Comparison of ENCODE assay signal across 1 cellular context in the genomic region with DNA sequence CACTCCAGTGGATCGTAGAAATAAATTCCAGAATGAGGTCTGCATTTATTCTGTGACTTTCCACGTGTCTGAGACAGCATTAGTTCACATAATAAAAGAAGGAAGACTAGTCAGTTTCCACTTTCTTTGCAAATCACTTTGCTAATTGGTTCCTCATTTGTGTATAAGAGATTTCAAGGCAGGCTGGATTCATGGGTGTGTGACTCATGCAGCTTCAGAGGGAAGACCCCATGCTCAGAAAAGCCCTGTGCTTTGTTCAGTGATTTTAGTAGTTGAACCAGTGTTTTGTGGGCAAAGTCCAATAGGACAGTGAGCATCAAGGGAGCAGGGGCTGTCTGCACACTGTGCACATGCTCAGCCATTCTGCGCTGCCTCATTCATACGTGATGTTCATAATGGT.
TF ChIP-seq lines count a peak whose summit lies in the region.

No MANE protein-coding gene starts in this region.

TF ChIP-seq in GM12878, 131 proteins besides CTCF, POLR2A, EP300 and RAD21:
- TF ChIP-seq, protein P1, sequence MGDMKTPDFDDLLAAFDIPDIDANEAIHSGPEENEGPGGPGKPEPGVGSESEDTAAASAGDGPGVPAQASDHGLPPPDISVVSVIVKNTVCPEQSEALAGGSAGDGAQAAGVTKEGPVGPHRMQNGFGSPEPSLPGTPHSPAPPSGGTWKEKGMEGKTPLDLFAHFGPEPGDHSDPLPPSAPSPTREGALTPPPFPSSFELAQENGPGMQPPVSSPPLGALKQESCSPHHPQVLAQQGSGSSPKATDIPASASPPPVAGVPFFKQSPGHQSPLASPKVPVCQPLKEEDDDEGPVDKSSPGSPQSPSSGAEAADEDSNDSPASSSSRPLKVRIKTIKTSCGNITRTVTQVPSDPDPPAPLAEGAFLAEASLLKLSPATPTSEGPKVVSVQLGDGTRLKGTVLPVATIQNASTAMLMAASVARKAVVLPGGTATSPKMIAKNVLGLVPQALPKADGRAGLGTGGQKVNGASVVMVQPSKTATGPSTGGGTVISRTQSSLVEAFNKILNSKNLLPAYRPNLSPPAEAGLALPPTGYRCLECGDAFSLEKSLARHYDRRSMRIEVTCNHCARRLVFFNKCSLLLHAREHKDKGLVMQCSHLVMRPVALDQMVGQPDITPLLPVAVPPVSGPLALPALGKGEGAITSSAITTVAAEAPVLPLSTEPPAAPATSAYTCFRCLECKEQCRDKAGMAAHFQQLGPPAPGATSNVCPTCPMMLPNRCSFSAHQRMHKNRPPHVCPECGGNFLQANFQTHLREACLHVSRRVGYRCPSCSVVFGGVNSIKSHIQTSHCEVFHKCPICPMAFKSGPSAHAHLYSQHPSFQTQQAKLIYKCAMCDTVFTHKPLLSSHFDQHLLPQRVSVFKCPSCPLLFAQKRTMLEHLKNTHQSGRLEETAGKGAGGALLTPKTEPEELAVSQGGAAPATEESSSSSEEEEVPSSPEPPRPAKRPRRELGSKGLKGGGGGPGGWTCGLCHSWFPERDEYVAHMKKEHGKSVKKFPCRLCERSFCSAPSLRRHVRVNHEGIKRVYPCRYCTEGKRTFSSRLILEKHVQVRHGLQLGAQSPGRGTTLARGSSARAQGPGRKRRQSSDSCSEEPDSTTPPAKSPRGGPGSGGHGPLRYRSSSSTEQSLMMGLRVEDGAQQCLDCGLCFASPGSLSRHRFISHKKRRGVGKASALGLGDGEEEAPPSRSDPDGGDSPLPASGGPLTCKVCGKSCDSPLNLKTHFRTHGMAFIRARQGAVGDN (IDR thresholded peaks at IDR 0.05): peak; percentile 24; the same call in 1 of the 2 replicates
- TF ChIP-seq RELB (IDR thresholded peaks at IDR 0.05; ENCODE audit: low read depth) (peak; percentile 35; the same call in 1 of the 2 replicates), MTA2 (IDR thresholded peaks at IDR 0.05; ENCODE audit: low read depth) (peak; percentile 78; the same call in 1 of the 2 replicates), PAX8 (IDR thresholded peaks at IDR 0.05) (no peak), IKZF1 (conservative IDR thresholded peaks at IDR 0.05) (0 out of 2 replicates have a peak, but pooled peaks have one; percentile 19), ZZZ3 (IDR thresholded peaks at IDR 0.05; ENCODE audit: control insufficient read depth, insufficient read length, low read depth) (no peak), ZNF24 (IDR thresholded peaks at IDR 0.05) (peak; percentile 86), CHD1 (IDR thresholded peaks at IDR 0.05; ENCODE audit: low read depth, low read length) (no peak), IKZF2 (IDR thresholded peaks at IDR 0.05) (peak; percentile 33 to 44; a peak in 2 of 4 replicates), BHLHE40 (IDR thresholded peaks at IDR 0.05; ENCODE audit: borderline replicate concordance in 1 of 2, low read depth in 2 of 2, low read length in 1 of 2) (peak in 1 of 2 experiments; percentile 48; a peak in 1 of 4 replicates), ATF7 (IDR thresholded peaks at IDR 0.05; ENCODE audit: low read depth) (peak; percentile 32; the same call in 1 of the 2 replicates), BRCA1 (IDR thresholded peaks at IDR 0.05; ENCODE audit: low read depth, low read length) (no peak), RUNX3 (IDR thresholded peaks at IDR 0.05; ENCODE audit: low read length) (no peak)
- TF ChIP-seq, protein P2, sequence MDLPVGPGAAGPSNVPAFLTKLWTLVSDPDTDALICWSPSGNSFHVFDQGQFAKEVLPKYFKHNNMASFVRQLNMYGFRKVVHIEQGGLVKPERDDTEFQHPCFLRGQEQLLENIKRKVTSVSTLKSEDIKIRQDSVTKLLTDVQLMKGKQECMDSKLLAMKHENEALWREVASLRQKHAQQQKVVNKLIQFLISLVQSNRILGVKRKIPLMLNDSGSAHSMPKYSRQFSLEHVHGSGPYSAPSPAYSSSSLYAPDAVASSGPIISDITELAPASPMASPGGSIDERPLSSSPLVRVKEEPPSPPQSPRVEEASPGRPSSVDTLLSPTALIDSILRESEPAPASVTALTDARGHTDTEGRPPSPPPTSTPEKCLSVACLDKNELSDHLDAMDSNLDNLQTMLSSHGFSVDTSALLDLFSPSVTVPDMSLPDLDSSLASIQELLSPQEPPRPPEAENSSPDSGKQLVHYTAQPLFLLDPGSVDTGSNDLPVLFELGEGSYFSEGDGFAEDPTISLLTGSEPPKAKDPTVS (IDR thresholded peaks at IDR 0.05; ENCODE audit: low read depth, low read length): no peak
- TF ChIP-seq, protein P3, sequence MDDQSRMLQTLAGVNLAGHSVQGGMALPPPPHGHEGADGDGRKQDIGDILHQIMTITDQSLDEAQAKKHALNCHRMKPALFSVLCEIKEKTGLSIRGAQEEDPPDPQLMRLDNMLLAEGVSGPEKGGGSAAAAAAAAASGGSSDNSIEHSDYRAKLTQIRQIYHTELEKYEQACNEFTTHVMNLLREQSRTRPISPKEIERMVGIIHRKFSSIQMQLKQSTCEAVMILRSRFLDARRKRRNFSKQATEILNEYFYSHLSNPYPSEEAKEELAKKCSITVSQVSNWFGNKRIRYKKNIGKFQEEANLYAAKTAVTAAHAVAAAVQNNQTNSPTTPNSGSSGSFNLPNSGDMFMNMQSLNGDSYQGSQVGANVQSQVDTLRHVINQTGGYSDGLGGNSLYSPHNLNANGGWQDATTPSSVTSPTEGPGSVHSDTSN (IDR thresholded peaks at IDR 0.05; ENCODE audit: insufficient replicate concordance, low read depth, low read length): no peak
